ENCODE assay signal across 8 cellular contexts in the genomic region with DNA sequence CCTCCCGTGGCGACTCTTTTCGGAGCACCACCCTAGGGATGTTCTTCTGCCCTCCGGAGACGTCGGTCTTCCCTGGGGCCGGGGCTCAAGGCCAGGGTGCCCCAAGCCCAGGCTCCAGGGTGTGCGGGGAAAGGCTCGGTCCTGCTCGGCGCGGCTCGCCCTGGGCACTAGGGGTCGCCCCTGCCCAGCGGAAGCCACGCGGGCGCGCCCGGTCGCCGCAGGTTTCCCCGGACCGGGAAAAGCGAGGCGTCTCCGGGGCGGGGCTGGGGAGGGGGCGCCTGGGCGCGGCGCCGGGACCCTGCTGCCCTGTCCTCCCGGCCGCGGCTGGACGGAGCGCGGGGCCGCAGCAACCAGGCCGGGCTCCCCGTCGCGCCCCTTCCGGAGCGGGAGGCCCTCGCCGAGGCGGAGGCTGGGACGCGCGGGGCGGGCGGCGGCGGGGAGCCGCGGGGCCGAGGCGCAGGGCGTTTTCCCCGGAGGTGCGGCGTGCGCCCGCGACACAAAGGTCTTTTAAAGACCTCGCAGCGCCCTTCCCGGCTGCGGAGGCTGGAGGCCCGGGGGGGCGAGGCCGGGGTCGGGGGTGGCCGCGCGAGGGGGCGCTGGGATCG.
DNase-seq lines count a peak whose midpoint lies in the region; ATAC-seq and TF ChIP-seq lines count a peak whose summit lies in the region.

No MANE protein-coding gene starts in this region.

- H3K27me3 ChIP-seq in duodenal mucosa (ENCODE audit: control insufficient read depth in 1 of 2, insufficient read depth in 2 of 2, low read length in 2 of 2) (peaks cover 19 to 31% of the 10 kb centered on the region in 2 donors), lower lobe of right lung (ENCODE audit: low read depth) (no peaks in the 10 kb centered on the region)

- H3K36me3 Mint-ChIP-seq in activated CD4-positive, alpha-beta T cell treated with anti-CD3 and anti-CD28 coated beads, Interleukin-2, amount 10 ng/mL, durations not matched to agents 7 days and 5 days (ENCODE audit: low read depth): no peaks in the 10 kb centered on the region

- intact Hi-C loops in lower lobe of right lung (cut with DNase I): loop anchor here (10.0 kb wide), 1 partner anchor 281 kb away; no protein-coding TSS in a partner anchor

- peak; percentile 88 for TF ChIP-seq CTCF in lower lobe of right lung (IDR thresholded peaks at IDR 0.05)

- peaks cover 32% of the 10 kb centered on the region for H3K27me3 Mint-ChIP-seq in activated CD4-positive, alpha-beta T cell treated with anti-CD3 and anti-CD28 coated beads, Interleukin-2, amount 10 ng/mL, durations not matched to agents 7 days and 5 days

- ATAC-seq in HG03045 (IDR thresholded peaks at IDR 0.05; ENCODE audit: unreplicated experiment) (peak; percentile 73), lower lobe of right lung (peak; percentile 96)

- H3K27ac ChIP-seq in duodenal mucosa (ENCODE audit: low read depth, low read length) (no peak overlapping the region), lower lobe of right lung (peak overlapping the region; percentile 75)

- H3K9me3 ChIP-seq in duodenal mucosa (ENCODE audit: control insufficient read depth in 1 of 2, low read length in 2 of 2) (peaks cover 0 to 5% of the 10 kb centered on the region in 2 donors), lower lobe of right lung (peaks cover 4% of the 10 kb centered on the region)

- POLR2A ChIA-PET in activated CD4-positive, alpha-beta T cell treated with anti-CD3 and anti-CD28 coated beads, Interleukin-2, amount 10 ng/mL, durations not matched to agents 7 days and 5 days (lab: Charles Lee): no interaction called here

- H3K4me3 Mint-ChIP-seq in activated CD4-positive, alpha-beta T cell treated with anti-CD3 and anti-CD28 coated beads, Interleukin-2, amount 10 ng/mL, durations not matched to agents 7 days and 5 days: peak overlapping the region; percentile 38

- peaks cover 5% of the 10 kb centered on the region for H3K4me1 Mint-ChIP-seq in activated CD4-positive, alpha-beta T cell treated with anti-CD3 and anti-CD28 coated beads, Interleukin-2, amount 10 ng/mL, durations not matched to agents 7 days and 5 days

- peak overlapping the region in 1 of 2 donors; percentile 49 for H3K9ac ChIP-seq in duodenal mucosa (ENCODE audit: low read depth in 1 of 2, low read length in 2 of 2)

- CTCF ChIA-PET in activated CD4-positive, alpha-beta T cell treated with anti-CD3 and anti-CD28 coated beads, Interleukin-2, amount 10 ng/mL, durations not matched to agents 7 days and 5 days (lab: Charles Lee): interaction anchor here (1.0 kb wide), 1 partner anchor 258 kb away, joined by 5 read pairs; no protein-coding TSS in a partner anchor

- peaks cover 2% of the 10 kb centered on the region for H3K9me3 Mint-ChIP-seq in activated CD4-positive, alpha-beta T cell treated with anti-CD3 and anti-CD28 coated beads, Interleukin-2, amount 10 ng/mL, durations not matched to agents 7 days and 5 days

- DNase-seq in NCI-H524 (lab: John Stamatoyannopoulos, UW): peak; percentile 56 to 77
- no peak for DNase-seq in NCI-H524 treated with DMSO at 0.1 percent for 48 hours (lab: John Stamatoyannopoulos, UW)
- peak; percentile 77 for DNase-seq in NCI-H345 (lab: John Stamatoyannopoulos, UW)
- DNase-seq in activated CD4-positive, alpha-beta T cell treated with anti-CD3 and anti-CD28 coated beads, Interleukin-2, amount 10 ng/mL, durations not matched to agents 7 days and 5 days: peak; percentile 65
- peak; percentile 87 for DNase-seq in lower lobe of right lung
- DNase-seq in stimulated activated CD4-positive, alpha-beta T cell treated with anti-CD3 and anti-CD28 coated beads, TNF-alpha, amount 100 ng/mL, for 1 hour (ENCODE audit: low read depth in 3 of 3, low spot score in 1 of 3): peak; percentile 21 to 65 (median 50)

- no peak overlapping the region for H3K27ac Mint-ChIP-seq in activated CD4-positive, alpha-beta T cell treated with anti-CD3 and anti-CD28 coated beads, Interleukin-2, amount 10 ng/mL, durations not matched to agents 7 days and 5 days

- H3K4me1 ChIP-seq in duodenal mucosa (ENCODE audit: control insufficient read depth in 1 of 2, insufficient read depth in 2 of 2, low read length in 2 of 2) (peaks cover 10% of the 10 kb centered on the region in 2 donors), lower lobe of right lung (peaks cover 28% of the 10 kb centered on the region)

- H3K4me3 ChIP-seq in duodenal mucosa (ENCODE audit: low read depth in 1 of 2, low read length in 2 of 2) (peak overlapping the region; percentile 54 to 60), lower lobe of right lung (peak overlapping the region; percentile 79)

- H3K36me3 ChIP-seq in duodenal mucosa (ENCODE audit: control insufficient read depth in 1 of 2, insufficient read depth in 2 of 2, low read length in 2 of 2): no peaks in the 10 kb centered on the region
- H3K36me3 ChIP-seq in lower lobe of right lung: no peaks in the 10 kb centered on the region
